ENCODE assay signal across 1 cellular context in the genomic region with DNA sequence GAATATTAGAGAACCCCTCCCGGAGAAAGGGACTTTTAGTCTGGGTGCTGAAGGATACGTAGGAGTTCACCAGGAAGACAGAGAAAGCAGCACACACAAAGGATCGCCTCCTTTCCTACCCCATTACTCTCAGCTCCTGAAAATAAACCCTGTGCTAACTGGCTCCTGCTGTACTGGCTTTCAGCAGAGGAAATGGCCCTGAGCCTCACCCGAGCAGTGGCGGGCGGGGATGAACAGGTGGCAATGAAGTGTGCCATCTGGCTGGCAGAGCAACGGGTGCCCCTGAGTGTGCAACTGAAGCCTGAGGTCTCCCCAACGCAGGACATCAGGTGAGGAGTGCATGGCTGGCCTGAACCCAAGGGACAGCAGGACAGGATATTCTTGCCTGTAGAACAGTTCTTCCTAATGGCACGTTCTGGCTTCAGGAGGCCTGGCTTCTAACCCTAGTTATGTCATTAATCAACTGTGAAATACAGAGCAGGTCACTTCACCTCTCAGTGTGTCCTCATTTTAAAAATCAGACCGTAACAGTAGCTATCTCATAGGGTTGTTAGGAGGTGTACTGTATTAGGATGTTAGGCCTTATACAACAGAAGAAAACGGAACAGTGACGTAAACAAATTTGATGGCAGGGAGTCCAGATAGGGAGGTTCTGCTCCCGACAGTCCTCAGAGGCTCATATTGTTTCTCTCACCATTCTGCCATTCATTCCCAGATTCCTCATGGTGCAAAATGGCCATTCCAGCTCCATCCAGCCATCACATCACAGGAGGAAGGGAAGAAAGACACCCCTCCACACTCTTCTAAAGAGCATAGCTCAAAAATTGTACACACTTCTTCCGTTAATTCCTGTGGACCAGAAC.
TF ChIP-seq lines count a peak whose summit lies in the region.

No MANE protein-coding gene starts in this region.

TF ChIP-seq in K562, 482 proteins besides CTCF, POLR2A, EP300 and RAD21:
- TF ChIP-seq HDAC6 (IDR thresholded peaks at IDR 0.05; ENCODE audit: low read depth, low read length) (no peak), COPS2 (conservative IDR thresholded peaks at IDR 0.05) (no peak), POLR2G (IDR thresholded peaks at IDR 0.05; ENCODE audit: low read depth, low read length) (0 out of 2 replicates have a peak, but pooled peaks have one; percentile 25), GABPA (tag; conservative IDR thresholded peaks at IDR 0.05; ENCODE audit: low read depth) (no peak), POLR2AphosphoS2 (IDR thresholded peaks at IDR 0.05; ENCODE audit: low read length) (peak; percentile 14; the same call in 1 of the 2 replicates), ZFP30 (CRISPR knock-in tag; IDR thresholded peaks at IDR 0.05; ENCODE audit: borderline replicate concordance) (no peak), ZNF79 (CRISPR knock-in tag; IDR thresholded peaks at IDR 0.05; ENCODE audit: low read depth) (no peak), SPI1 (IDR thresholded peaks at IDR 0.05; ENCODE audit: borderline replicate concordance, low read depth, low read length) (no peak)
- TF ChIP-seq, protein P1, sequence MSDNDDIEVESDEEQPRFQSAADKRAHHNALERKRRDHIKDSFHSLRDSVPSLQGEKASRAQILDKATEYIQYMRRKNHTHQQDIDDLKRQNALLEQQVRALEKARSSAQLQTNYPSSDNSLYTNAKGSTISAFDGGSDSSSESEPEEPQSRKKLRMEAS (CRISPR knock-in tag; IDR thresholded peaks at IDR 0.05), result peak; percentile 20; the same call in 1 of the 2 replicates
